17 cellular contexts compared by ENCODE assay signal in genomic region chr4:40648742-40649281, GRCh38. TPM values are rescaled to one million over a fixed set of nuclear protein-coding genes. Genes with fewer than 3 reads are reported as not detected.
DNase-seq lines count a peak whose midpoint lies in the region; FAIRE-seq and TF ChIP-seq lines count a peak whose summit lies in the region.
"Had no signal": no experiment of that assay in that cellular context is flagged by ENCODE, and none has a peak within 500 bp of the region (broad histone marks: within the 10 kb centered on the region; RNA-seq: fewer than 3 reads in every experiment).

No MANE protein-coding gene starts in this region.

- H3K27ac Mint-ChIP-seq in CD14-positive monocyte: peak overlapping the region; percentile 30 to 92 (median 76)
- H3K27ac Mint-ChIP-seq in mesothelial cell of epicardium: peak overlapping the region; percentile 62
- H3K27ac Mint-ChIP-seq: effector memory CD8-positive, alpha-beta T cell; T-helper 1 cell treated with Interleukin-12 subunit alpha and Interleukin-12 subunit beta and Interleukin-4 antibody, amounts not matched to agents 30 μg/mL and 1 μg/mL, for 36 hours had no signal

- H3K27me3 ChIP-seq in HUES48 (ENCODE audit: control insufficient read depth, insufficient read depth, low read length): no peaks in the 10 kb centered on the region
- H3K27me3 ChIP-seq: cardiac muscle cell, testis had no signal

- H3K36me3 Mint-ChIP-seq in CD14-positive monocyte (no peaks in the 10 kb centered on the region), mesothelial cell of epicardium (no peaks in the 10 kb centered on the region)

- H3K9ac ChIP-seq in HUES48 (ENCODE audit: low read depth, low read length): no peak overlapping the region

- H3K27ac ChIP-seq in HUES48 (ENCODE audit: low read depth, low read length) (peak overlapping the region; percentile 42), substantia nigra (ENCODE audit: low read depth, low read length, poor library complexity, severe bottlenecking) (no peak overlapping the region)
- H3K27ac ChIP-seq: cardiac muscle cell, testis had no signal

- H3K4me3 Mint-ChIP-seq in CD14-positive monocyte (no peak overlapping the region), mesothelial cell of epicardium (no peak overlapping the region)
- H3K4me3 Mint-ChIP-seq: effector memory CD8-positive, alpha-beta T cell; T-helper 1 cell treated with Interleukin-12 subunit alpha and Interleukin-12 subunit beta and Interleukin-4 antibody, amounts not matched to agents 30 μg/mL and 1 μg/mL, for 36 hours had no signal

- no peak for FAIRE-seq in urothelium cell line (lab: Jason Lieb, UNC)

- H3K4me1 Mint-ChIP-seq in CD14-positive monocyte: peaks cover 25% of the 10 kb centered on the region
- peaks cover 18% of the 10 kb centered on the region for H3K4me1 Mint-ChIP-seq in mesothelial cell of epicardium

- no peaks in the 10 kb centered on the region for H3K9me3 ChIP-seq in HUES48 (ENCODE audit: control insufficient read depth, insufficient read depth, low read length)
- H3K9me3 ChIP-seq: testis had no signal

- no peak for TF ChIP-seq CTCF in CD14-positive monocyte (IDR thresholded peaks at IDR 0.05)
- TF ChIP-seq CTCF in fibroblast of mammary gland (conservative IDR thresholded peaks at IDR 0.05; ENCODE audit: control insufficient read depth, insufficient read depth, low read depth, low read length): no peak
- no peak for TF ChIP-seq CTCF in mesothelial cell of epicardium (IDR thresholded peaks at IDR 0.05; ENCODE audit: unreplicated experiment)

- DNase-seq in CD14-positive monocyte (ENCODE audit: low spot score): peak; percentile 67
- peak; percentile 61 for DNase-seq in fibroblast of mammary gland (ENCODE audit: low read depth)
- no peak for DNase-seq in mesothelial cell of epicardium (ENCODE audit: low spot score in 2 of 2, unreplicated experiment in 2 of 2)
- DNase-seq in substantia nigra (lab: John Stamatoyannopoulos, UW): no peak
- no peak for DNase-seq in OCI-M2 (lab: John Stamatoyannopoulos, UW; ENCODE audit: unreplicated experiment)
- DNase-seq in urothelium cell line (ENCODE audit: low spot score): no peak
- DNase-seq in T-helper 2 cell: no peak
- DNase-seq: C1 segment of cervical spinal cord; DMS153; effector memory CD8-positive, alpha-beta T cell; hypothalamus; NCI-H1436 treated with DMSO at 0.1 percent for 48 hours; NCI-H345; testis had no signal

- H3K9me3 Mint-ChIP-seq in CD14-positive monocyte (no peaks in the 10 kb centered on the region), mesothelial cell of epicardium (no peaks in the 10 kb centered on the region)
- H3K9me3 Mint-ChIP-seq: effector memory CD8-positive, alpha-beta T cell; T-helper 1 cell treated with Interleukin-12 subunit alpha and Interleukin-12 subunit beta and Interleukin-4 antibody, amounts not matched to agents 30 μg/mL and 1 μg/mL, for 36 hours had no signal

- H3K4me3 ChIP-seq in HUES48 (ENCODE audit: low read depth, low read length) (no peak overlapping the region), fibroblast of mammary gland (ENCODE audit: control insufficient read depth, low read depth, low read length) (no peak overlapping the region)
- H3K4me3 ChIP-seq: cardiac muscle cell, testis had no signal

- H3K4me1 ChIP-seq in HUES48 (ENCODE audit: control insufficient read depth, insufficient read depth, low read length): peaks cover 25% of the 10 kb centered on the region
- H3K4me1 ChIP-seq: testis had no signal

- H3K27me3 Mint-ChIP-seq in CD14-positive monocyte (ENCODE audit: low read depth in 3 of 3) (peaks cover 0 to 3% (median 2%) of the 10 kb centered on the region in 3 donors), mesothelial cell of epicardium (ENCODE audit: low read depth) (no peaks in the 10 kb centered on the region)

- H3K36me3 ChIP-seq in HUES48 (ENCODE audit: control insufficient read depth, insufficient read depth, low read length): no peaks in the 10 kb centered on the region
- H3K36me3 ChIP-seq: cardiac muscle cell had no signal

- intact Hi-C loops in CD14-positive monocyte (cut with micrococcal nuclease): no loop called here

RNA-seq across cellular contexts. Expression of gene RBM47, which starts 19.1 kb away (rescaled TPM):
- polyA plus RNA-seq in CD14-positive monocyte: 10 to 100 TPM; 79.5 to 92.8 TPM
- 37.8 to 41.5 TPM (median 41.0 TPM) in 3 replicates for total RNA-seq in mesothelial cell of epicardium

Comparison
In these comparisons a context has a peak if more than half of its experiments do, and no peak if none do; other contexts are left out.
1. DNase-seq: peak in CD14-positive monocyte (single experiment) and fibroblast of mammary gland (single experiment); none in mesothelial cell of epicardium (0 of 2), substantia nigra (0 of 49), OCI-M2 (single experiment), urothelium cell line (single experiment) and T-helper 2 cell (0 of 5).